19 cellular contexts compared by ENCODE assay signal in the genomic region with DNA sequence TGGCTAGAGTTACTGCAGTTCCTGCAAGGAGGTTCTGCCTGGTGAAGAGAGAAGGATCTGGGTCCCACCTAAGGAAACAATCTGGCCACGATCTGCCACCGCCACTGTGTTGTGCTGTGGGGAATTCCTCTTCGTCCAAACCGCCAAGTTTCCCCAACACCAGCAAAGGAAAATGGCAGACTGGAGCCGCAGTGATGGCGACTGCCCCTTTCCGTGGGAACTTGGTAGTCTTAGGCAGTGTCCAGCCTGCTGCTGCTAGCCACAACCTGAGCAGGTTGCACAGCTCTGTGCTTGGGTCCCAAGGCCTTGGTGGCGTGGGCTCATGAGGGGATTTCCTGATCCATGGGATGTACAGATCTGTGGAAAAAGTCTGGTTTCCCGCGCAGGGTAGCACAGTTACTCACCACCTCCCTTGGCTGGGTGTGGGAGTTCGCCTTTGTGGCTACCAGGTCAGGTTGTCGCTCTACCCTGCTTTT. TPM values are rescaled to one million over a fixed set of nuclear protein-coding genes. Genes with fewer than 3 reads are reported as not detected.
A peak's percentile ranks its signal among the peaks of the same experiment; 100 is the strongest.
DNase-seq lines count a peak whose midpoint lies in the region; ATAC-seq, FAIRE-seq and TF ChIP-seq lines count a peak whose summit lies in the region.
"Had no signal": no experiment of that assay in that cellular context is flagged by ENCODE, and none has a peak within 500 bp of the region (broad histone marks: within the 10 kb centered on the region; RNA-seq: fewer than 3 reads in every experiment).

No MANE protein-coding gene starts in this region.

- WGBS in HepG2 (ENCODE audit: low lambda C conversion rate): 93% methylated on average over 12 of the region's 12 CpGs

- TF ChIP-seq CTCF in HepG2 (CRISPR knock-in tag; IDR thresholded peaks at IDR 0.05) (no peak), GM10248 (IDR thresholded peaks at IDR 0.05; ENCODE audit: control extremely low read depth, extremely low read depth, low read depth, missing control alignments) (no peak)

- peak; percentile 33 for ATAC-seq in activated T-helper 17 cell treated with anti-CD3 and anti-CD28 coated beads, Interleukin-2, amount 50 U/mL, for 72 hours (replicated peaks)
- peak; percentile 43 for ATAC-seq in HepG2
- ATAC-seq in stimulated activated effector memory CD8-positive, alpha-beta T cell treated with anti-CD3 and anti-CD28 coated beads, Interleukin-12 subunit alpha, Interleukin-12 subunit beta, amount 100 ng/mL, for 72 hours: no peak

- H3K27ac Mint-ChIP-seq in activated T-helper 17 cell treated with anti-CD3 and anti-CD28 coated beads, Interleukin-2, amount 50 U/mL, for 72 hours: peak overlapping the region; percentile 30
- peak overlapping the region; percentile 13 for H3K27ac Mint-ChIP-seq in stimulated activated effector memory CD8-positive, alpha-beta T cell treated with anti-CD3 and anti-CD28 coated beads, Interleukin-12 subunit alpha, Interleukin-12 subunit beta, amount 100 ng/mL, for 72 hours
- H3K27ac Mint-ChIP-seq: HFFc6 had no signal

- peak overlapping the region; percentile 91 for H3K4me2 ChIP-seq in HepG2 (ENCODE audit: low read depth, low read length)

- H3K4me1 Mint-ChIP-seq in activated T-helper 17 cell treated with anti-CD3 and anti-CD28 coated beads, Interleukin-2, amount 50 U/mL, for 72 hours: peaks cover 66% of the 10 kb centered on the region
- peaks cover 89% of the 10 kb centered on the region for H3K4me1 Mint-ChIP-seq in stimulated activated effector memory CD8-positive, alpha-beta T cell treated with anti-CD3 and anti-CD28 coated beads, Interleukin-12 subunit alpha, Interleukin-12 subunit beta, amount 100 ng/mL, for 72 hours

- CTCF ChIA-PET in HepG2 (lab: Yijun Ruan, JAX; ENCODE audit: low intra/inter-chr PET ratio, low total read pairs) (interaction anchor here (0.6 kb wide), 1 partner anchor 593 kb away, joined by 3 read pairs; no protein-coding TSS in a partner anchor), GM10248 (lab: Yijun Ruan, JAX) (interaction anchor here (1.1 kb wide), 1 partner anchor 20 kb away, joined by 4 read pairs; no protein-coding TSS in a partner anchor)

- in situ Hi-C loops in HepG2 (cut with HindIII; ENCODE audit: extremely low pct_ligation_motif_present, low pct_unique_long_range_greater_than_20kb): no loop called here

- H3K27me3 Mint-ChIP-seq in activated T-helper 17 cell treated with anti-CD3 and anti-CD28 coated beads, Interleukin-2, amount 50 U/mL, for 72 hours: no peaks in the 10 kb centered on the region
- H3K27me3 Mint-ChIP-seq: CD8-positive, alpha-beta memory T cell had no signal

- peaks cover 21% of the 10 kb centered on the region for H4K20me1 ChIP-seq in HepG2 (ENCODE audit: insufficient read depth, low read length)

- H3K4me1 ChIP-seq in HepG2 (ENCODE audit: insufficient read depth, low read length): peaks cover 78% of the 10 kb centered on the region
- H3K4me1 ChIP-seq: BE2C had no signal

- intact Hi-C loops in HepG2 (cut with micrococcal nuclease; ENCODE audit: unreplicated experiment): no loop called here

- peaks cover 16% of the 10 kb centered on the region for H3K36me3 Mint-ChIP-seq in activated T-helper 17 cell treated with anti-CD3 and anti-CD28 coated beads, Interleukin-2, amount 50 U/mL, for 72 hours (ENCODE audit: low read depth)
- peaks cover 26% of the 10 kb centered on the region for H3K36me3 Mint-ChIP-seq in stimulated activated effector memory CD8-positive, alpha-beta T cell treated with anti-CD3 and anti-CD28 coated beads, Interleukin-12 subunit alpha, Interleukin-12 subunit beta, amount 100 ng/mL, for 72 hours

- H3K9me3 Mint-ChIP-seq in activated T-helper 17 cell treated with anti-CD3 and anti-CD28 coated beads, Interleukin-2, amount 50 U/mL, for 72 hours: peaks cover 10% of the 10 kb centered on the region
- H3K9me3 Mint-ChIP-seq in stimulated activated effector memory CD8-positive, alpha-beta T cell treated with anti-CD3 and anti-CD28 coated beads, Interleukin-12 subunit alpha, Interleukin-12 subunit beta, amount 100 ng/mL, for 72 hours: peaks cover 15% of the 10 kb centered on the region

- H3K4me3 ChIP-seq in HepG2 (replicated peaks in 1 of 3; ENCODE audit: insufficient read depth in 1 of 3, low read depth in 2 of 3, low read length in 3 of 3) (peak overlapping the region in 1 of 3 experiments; percentile 60; a peak in 2 of 6 replicates), H7 (ENCODE audit: insufficient read depth, low read depth, low read length) (no peak overlapping the region)

- H3K9me3 ChIP-seq in HepG2 (ENCODE audit: low read length): peaks cover 12% of the 10 kb centered on the region
- H3K9me3 ChIP-seq: BE2C had no signal

- DNase-seq in DMS 273 (lab: John Stamatoyannopoulos, UW; ENCODE audit: unreplicated experiment) (peak; percentile 24), DMS 273 treated with DMSO at 0.1 percent for 48 hours (lab: John Stamatoyannopoulos, UW) (no peak), HepG2 (ENCODE audit: low spot score) (no peak), cerebellum (ENCODE audit: low spot score) (no peak), GM10248 (ENCODE audit: extremely low spot score) (no peak), H7 (no peak)
- no peak for DNase-seq in stimulated activated effector memory CD8-positive, alpha-beta T cell treated with anti-CD3 and anti-CD28 coated beads, Interleukin-12 subunit alpha, Interleukin-12 subunit beta, amount 100 ng/mL, for 72 hours (ENCODE audit: low spot score in 2 of 2)
- DNase-seq: BE2C; CD8-positive, alpha-beta memory T cell; GF-D8; HFFc6; NCI-H1048; NCI-H1436 treated with DMSO at 0.1 percent for 48 hours; NCI-H2029 treated with DMSO at 0.1 percent for 48 hours; NCI-H510A treated with DMSO at 0.1 percent for 48 hours; NCI-H82 had no signal

- no peak overlapping the region for H2AFZ ChIP-seq in HepG2 (ENCODE audit: low read length)

- H3K4me3 Mint-ChIP-seq in activated T-helper 17 cell treated with anti-CD3 and anti-CD28 coated beads, Interleukin-2, amount 50 U/mL, for 72 hours: no peak overlapping the region
- H3K4me3 Mint-ChIP-seq in stimulated activated effector memory CD8-positive, alpha-beta T cell treated with anti-CD3 and anti-CD28 coated beads, Interleukin-12 subunit alpha, Interleukin-12 subunit beta, amount 100 ng/mL, for 72 hours: no peak overlapping the region
- H3K4me3 Mint-ChIP-seq: HFFc6 had no signal

- TF ChIP-seq POLR2A in HepG2 (IDR thresholded peaks at IDR 0.05; ENCODE audit: insufficient read depth in 1 of 2, low read depth in 2 of 2, low read length in 2 of 2): no peak

- POLR2A ChIA-PET in HepG2 (lab: Yijun Ruan, JAX) (interaction anchor here (0.6 to 5.4 kb wide), 8 partner anchors 10 to 176 kb away, joined by 3 to 65 read pairs (median 5); a partner anchor contains a TSS), GM10248 (lab: Yijun Ruan, JAX) (no interaction called here)

- BruUV-seq in HepG2 (replicated peaks; lab: Mats Ljungman, UMichigan): no TSS peak

- H3K36me3 ChIP-seq in HepG2 (replicated peaks in 1 of 2; ENCODE audit: control insufficient read depth in 1 of 2, insufficient read depth in 2 of 2, low read length in 2 of 2) (peaks cover 0 to 3% of the 10 kb centered on the region in 2 experiments; a peak in 2 of 5 replicates), H7 (replicated peaks; ENCODE audit: control insufficient read depth, insufficient read depth, low read length) (no peaks in the 10 kb centered on the region)
- H3K36me3 ChIP-seq: BE2C had no signal

- peak overlapping the region; percentile 86 for H3K27ac ChIP-seq in HepG2 (ENCODE audit: extremely low read length, insufficient read depth, low read length)
- H3K27ac ChIP-seq: 22Rv1 had no signal

- peaks cover 94% of the 10 kb centered on the region for H3K79me2 ChIP-seq in HepG2 (ENCODE audit: insufficient read depth, low read length)

- no peak for TF ChIP-seq RAD21 in HepG2 (CRISPR knock-in tag; IDR thresholded peaks at IDR 0.05)

- H3K27me3 ChIP-seq in HepG2 (ENCODE audit: control insufficient read depth in 1 of 2, insufficient read depth in 2 of 2, low read length in 2 of 2) (no peaks in the 10 kb centered on the region), H7 (ENCODE audit: control insufficient read depth, insufficient read depth, low read length) (no peaks in the 10 kb centered on the region)
- H3K27me3 ChIP-seq: BE2C had no signal

- no peak for TF ChIP-seq EP300 in HepG2 (IDR thresholded peaks at IDR 0.05; ENCODE audit: low read depth in 2 of 2, low read length in 2 of 2)
- TF ChIP-seq EP300 in HepG2 (CRISPR knock-in tag; IDR thresholded peaks at IDR 0.05; ENCODE audit: borderline replicate concordance): no peak

- no peak for FAIRE-seq in HepG2 (lab: Jason Lieb, UNC)
- FAIRE-seq: GM12892 had no signal

- peak overlapping the region; percentile 63 for H3K9ac ChIP-seq in HepG2 (ENCODE audit: insufficient read depth, low read depth, low read length)

RNA-seq across cellular contexts. Expression of a gene that starts 28.6 kb away (rescaled TPM):
- 10 to 100 TPM; 71.1 to 78.1 TPM for total RNA-seq in activated T-helper 17 cell treated with anti-CD3 and anti-CD28 coated beads, Interleukin-2, amount 50 U/mL, for 72 hours
- 52.6 and 63.2 TPM in 2 replicates for total RNA-seq in HepG2 (2016; rRNA removed; fragmentation: Illumina TruSeq; extraction: Trizol)
- 234 and 265 TPM in 2 replicates for total RNA-seq in HepG2 (2016; cell fraction: cytosol; rRNA removed; fragmentation: Illumina TruSeq; extraction: Trizol; ENCODE audit: low read depth)
- 54.0 and 61.4 TPM in 2 replicates for total RNA-seq in HepG2 (2016; cell fraction: insoluble cytoplasmic fraction; rRNA removed; fragmentation: Illumina TruSeq; extraction: Trizol)
- 183 and 209 TPM in 2 replicates for total RNA-seq in HepG2 (2016; cell fraction: membrane; rRNA removed; fragmentation: Illumina TruSeq; extraction: Trizol)
- total RNA-seq in HepG2 (2016; cell fraction: nucleus; rRNA removed; fragmentation: Illumina TruSeq; extraction: Trizol): 42.9 and 44.2 TPM in 2 replicates
- polyA plus RNA-seq in HepG2 (2011; rRNA removed): 52.7 and 62.7 TPM in 2 replicates
- 38.3 and 51.2 TPM in 2 replicates for polyA plus RNA-seq in HepG2 (2011; cell fraction: cytosol; rRNA removed)
- polyA plus RNA-seq in HepG2 (2011; cell fraction: nucleus; rRNA removed): 32.5 and 33.2 TPM in 2 replicates
- 30.6 and 32.4 TPM in 2 replicates for polyA plus RNA-seq in HepG2 (2012)
- polyA plus RNA-seq in HepG2 (2016; cell fraction: cytosol; fragmentation: Illumina TruSeq; extraction: Trizol; ENCODE audit: low read depth): 2.5 and 2.8 TPM in 2 replicates
- 63.1 and 64.9 TPM in 2 replicates for polyA plus RNA-seq in HepG2 (2016; cell fraction: insoluble cytoplasmic fraction; fragmentation: Illumina TruSeq; extraction: Trizol; ENCODE audit: low read depth)
- 17.1 and 17.3 TPM in 2 replicates for polyA plus RNA-seq in HepG2 (2016; cell fraction: membrane; fragmentation: Illumina TruSeq; extraction: Trizol; ENCODE audit: low read depth)
- polyA plus RNA-seq in HepG2 (2016; cell fraction: nucleus; fragmentation: Illumina TruSeq; extraction: Trizol; ENCODE audit: insufficient read depth, low read depth): 38.6 and 39.5 TPM in 2 replicates
- 81.5 and 261 TPM in 2 replicates for polyA minus RNA-seq in HepG2 (2011; rRNA and poly(A)+ RNA removed; ENCODE audit: low replicate concordance)
- polyA minus RNA-seq in HepG2 (2011; cell fraction: cytosol; rRNA and poly(A)+ RNA removed): 107 and 129 TPM in 2 replicates
- polyA minus RNA-seq in HepG2 (2011; cell fraction: nucleus; rRNA and poly(A)+ RNA removed): 109 and 138 TPM in 2 replicates
- total RNA-seq in cerebellum: 21.1 TPM
- total RNA-seq in H7 (2014; rRNA removed; shearing (Covaris generic)): 22.9 and 27.7 TPM in 2 replicates
